8 cellular contexts compared by ENCODE assay signal in the genomic region with DNA sequence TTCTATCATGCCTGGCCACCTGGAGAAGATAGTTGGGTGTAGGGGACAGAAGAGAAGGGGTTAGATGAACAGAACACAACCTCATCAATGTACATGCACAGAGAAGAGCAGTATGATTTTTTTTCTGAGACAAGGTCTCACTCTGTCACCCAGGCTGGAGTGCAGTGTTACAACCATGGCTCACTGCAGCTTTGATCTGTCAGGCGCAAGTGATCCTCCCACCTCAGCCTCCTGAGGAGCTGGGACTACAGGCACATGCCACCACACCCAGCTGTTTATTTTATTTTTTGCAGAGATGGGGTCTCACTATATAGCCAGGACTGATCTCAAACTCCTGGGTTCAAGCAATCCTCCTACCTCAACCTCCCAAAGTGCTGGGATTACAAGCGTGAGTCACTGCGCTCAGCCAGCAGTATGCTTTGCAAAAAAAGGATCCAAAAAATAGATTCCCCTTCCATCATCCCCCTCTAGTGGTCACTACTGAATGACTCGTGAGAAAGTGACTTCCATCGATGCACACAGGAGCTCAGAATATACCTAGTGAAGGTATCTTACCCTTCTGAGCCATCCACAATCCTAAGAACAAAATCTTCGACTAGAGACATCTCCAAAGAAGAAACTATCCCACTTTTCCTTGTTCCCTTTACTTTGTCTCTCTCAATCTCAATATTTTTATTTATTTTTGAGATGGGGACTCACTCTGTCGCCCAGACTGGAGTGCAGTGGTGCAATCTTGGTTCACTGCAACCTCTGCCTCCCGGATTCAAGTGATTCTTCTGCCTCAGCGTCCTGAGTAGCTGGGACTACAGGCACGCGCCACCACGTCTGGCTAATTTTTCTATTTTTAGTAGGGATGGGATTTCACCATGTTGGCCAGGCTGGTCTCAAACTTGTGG. TPM values are rescaled to one million over a fixed set of nuclear protein-coding genes. Genes with fewer than 3 reads are reported as not detected.
DNase-seq lines count a peak whose midpoint lies in the region; ATAC-seq and TF ChIP-seq lines count a peak whose summit lies in the region.

No MANE protein-coding gene starts in this region.

- no peak overlapping the region for H3K23ac ChIP-seq in H9 (ENCODE audit: insufficient read length, low read depth, low read length)

- H3K27me3 ChIP-seq in H9 (ENCODE audit: insufficient read depth, low read length): no peaks in the 10 kb centered on the region

- CTCF ChIA-PET in activated CD4-positive, alpha-beta memory T cell treated with anti-CD3 and anti-CD28 coated beads, Interleukin-2, amount 10 ng/mL, durations not matched to agents 7 days and 5 days (lab: Charles Lee): interaction anchor here (0.6 to 3.3 kb wide), 26 partner anchors 8 to 320 kb away, joined by 3 to 20 read pairs (median 4); a partner anchor contains a TSS

- H3T11ph ChIP-seq in H9 (ENCODE audit: low read length): no peak overlapping the region

- H3K79me1 ChIP-seq in H9 (ENCODE audit: insufficient read depth, low read depth, low read length, poor library complexity, severe bottlenecking): no peaks in the 10 kb centered on the region

- no peak overlapping the region for H3K4me2 ChIP-seq in H9 (ENCODE audit: insufficient read depth, insufficient read length, low read length)

- no peak overlapping the region for H2BK5ac ChIP-seq in H9 (ENCODE audit: insufficient read length, low read length)

- no peak overlapping the region for H2BK20ac ChIP-seq in H9 (ENCODE audit: low read depth, low read length, poor library complexity, severe bottlenecking)

- POLR2A ChIA-PET in activated CD4-positive, alpha-beta memory T cell treated with anti-CD3 and anti-CD28 coated beads, Interleukin-2, amount 10 ng/mL, durations not matched to agents 7 days and 5 days (lab: Charles Lee): interaction anchor here (1.3 to 1.7 kb wide), 4 partner anchors 9 to 275 kb away, joined by 3 to 12 read pairs (median 4); a partner anchor contains a TSS

- H2AFZ ChIP-seq in H9 (ENCODE audit: low read length): no peak overlapping the region

- no CpG with 5 or more reads among the region's 12 CpGs for WGBS in H9 (ENCODE audit: extremely low coverage, insufficient read length, low lambda C conversion rate)

- H3K56ac ChIP-seq in H9 (ENCODE audit: insufficient read length, low read depth, low read length): no peak overlapping the region

- H3K4me1 ChIP-seq in H9 (ENCODE audit: insufficient read depth, low read length): no peaks in the 10 kb centered on the region

- no peak for ATAC-seq in GM19467 (IDR thresholded peaks at IDR 0.05; ENCODE audit: unreplicated experiment)

- peaks cover 20% of the 10 kb centered on the region for H3K27me3 Mint-ChIP-seq in H9 (ENCODE audit: low read depth)
- H3K27me3 Mint-ChIP-seq in activated CD4-positive, alpha-beta memory T cell treated with anti-CD3 and anti-CD28 coated beads, Interleukin-2, amount 10 ng/mL, durations not matched to agents 7 days and 5 days: peaks cover 21% of the 10 kb centered on the region

- H3K27ac Mint-ChIP-seq in H9: no peak overlapping the region; a peak in 1 of 7 replicates
- no peak overlapping the region for H3K27ac Mint-ChIP-seq in activated CD4-positive, alpha-beta memory T cell treated with anti-CD3 and anti-CD28 coated beads, Interleukin-2, amount 10 ng/mL, durations not matched to agents 7 days and 5 days

- H3K4me3 Mint-ChIP-seq in H9: no peak overlapping the region
- no peak overlapping the region for H3K4me3 Mint-ChIP-seq in activated CD4-positive, alpha-beta memory T cell treated with anti-CD3 and anti-CD28 coated beads, Interleukin-2, amount 10 ng/mL, durations not matched to agents 7 days and 5 days

- no peaks in the 10 kb centered on the region for H3K23me2 ChIP-seq in H9 (ENCODE audit: insufficient read length, low read depth, low read length, poor library complexity, severe bottlenecking)

- H3K9ac ChIP-seq in H9 (ENCODE audit: extremely low read depth, insufficient read length, low read length): no peak overlapping the region

- no peaks in the 10 kb centered on the region for H3K36me3 Mint-ChIP-seq in H9 (ENCODE audit: insufficient read depth in 1 of 3, low read depth in 3 of 3)
- no peaks in the 10 kb centered on the region for H3K36me3 Mint-ChIP-seq in activated CD4-positive, alpha-beta memory T cell treated with anti-CD3 and anti-CD28 coated beads, Interleukin-2, amount 10 ng/mL, durations not matched to agents 7 days and 5 days (ENCODE audit: low read depth)

- H2BK15ac ChIP-seq in H9 (ENCODE audit: low read depth, low read length): no peak overlapping the region

- H3K9me3 ChIP-seq in H9 (ENCODE audit: control insufficient read depth, low read depth, low read length): no peaks in the 10 kb centered on the region

- no peak overlapping the region for H2BK120ac ChIP-seq in H9 (ENCODE audit: low read depth, low read length, poor library complexity, severe bottlenecking)

- H4K5ac ChIP-seq in H9 (ENCODE audit: insufficient read length, low read depth, low read length): no peak overlapping the region

- peak; percentile 82 for TF ChIP-seq CTCF in H9 (conservative IDR thresholded peaks at IDR 0.05)

- no peak overlapping the region for H2AK5ac ChIP-seq in H9 (ENCODE audit: insufficient read length, low read length)

- no peaks in the 10 kb centered on the region for H3K9me3 Mint-ChIP-seq in H9
- no peaks in the 10 kb centered on the region for H3K9me3 Mint-ChIP-seq in activated CD4-positive, alpha-beta memory T cell treated with anti-CD3 and anti-CD28 coated beads, Interleukin-2, amount 10 ng/mL, durations not matched to agents 7 days and 5 days

- H3K18ac ChIP-seq in H9 (ENCODE audit: insufficient read length, low read depth, low read length): no peak overlapping the region

- H3K4ac ChIP-seq in H9 (ENCODE audit: low read depth, low read length): no peak overlapping the region

- H4K8ac ChIP-seq in H9 (replicated peaks; ENCODE audit: insufficient read length, low read depth, low read length): no peak overlapping the region

- no peaks in the 10 kb centered on the region for H4K20me1 ChIP-seq in H9 (ENCODE audit: control insufficient read depth, insufficient read depth, insufficient read length)

- H3K27ac ChIP-seq in H9 (ENCODE audit: insufficient read length, low read depth, low read length): no peak overlapping the region

- H4K91ac ChIP-seq in H9 (ENCODE audit: insufficient read length, low read depth, low read length): no peak overlapping the region

- H2BK12ac ChIP-seq in H9 (ENCODE audit: insufficient read length, low read depth, low read length): no peak overlapping the region

- DNase-seq in DMS53 treated with DMSO at 0.1 percent for 48 hours (lab: John Stamatoyannopoulos, UW; ENCODE audit: unreplicated experiment): peak; percentile 68
- DNase-seq in H9: peak; percentile 43
- DNase-seq in NCI-H226: peak; percentile 60
- peak; percentile 28 for DNase-seq in activated CD4-positive, alpha-beta memory T cell treated with anti-CD3 and anti-CD28 coated beads, Interleukin-2, amount 10 ng/mL, durations not matched to agents 7 days and 5 days
- DNase-seq in fibroblast of gingiva (ENCODE audit: low read depth): peak; percentile 57
- peak; percentile 59 for DNase-seq in non-pigmented ciliary epithelial cell (ENCODE audit: low read depth)
- DNase-seq in posterior vena cava (ENCODE audit: low spot score): no peak

- intact Hi-C loops in posterior vena cava (cut with DNase I): loop anchor here in 1 of 2 donors (2.0 kb wide), 1 partner anchor 13 kb away; no protein-coding TSS in a partner anchor

- no peaks in the 10 kb centered on the region for H3K79me2 ChIP-seq in H9 (ENCODE audit: insufficient read depth, low read length)

- peaks cover 0 to 3% of the 10 kb centered on the region in 2 experiments; a peak in 1 of 4 replicates for H3K4me1 Mint-ChIP-seq in H9
- H3K4me1 Mint-ChIP-seq in activated CD4-positive, alpha-beta memory T cell treated with anti-CD3 and anti-CD28 coated beads, Interleukin-2, amount 10 ng/mL, durations not matched to agents 7 days and 5 days: peaks cover 2% of the 10 kb centered on the region

- no peak overlapping the region for H3K14ac ChIP-seq in H9 (ENCODE audit: insufficient read depth, low read length)

RNA-seq across cellular contexts. Expression of a gene that starts 21.0 kb away (rescaled TPM):
- total RNA-seq in H9 (2021) (1.1 and 1.3 TPM in 2 replicates), posterior vena cava (1 to 10 TPM; 2.9 to 3.5 TPM)
- total RNA-seq in activated CD4-positive, alpha-beta memory T cell treated with anti-CD3 and anti-CD28 coated beads, Interleukin-2, amount 10 ng/mL, durations not matched to agents 7 days and 5 days: 1 to 10 TPM; 2.7 to 3.0 TPM

RNA-seq across cellular contexts. Expression of a gene that starts 22.1 kb away (rescaled TPM):
- total RNA-seq in H9 (2021) (68.0 and 69.0 TPM in 2 replicates), posterior vena cava (10 to 100 TPM; 19.8 to 21.8 TPM)
- total RNA-seq in activated CD4-positive, alpha-beta memory T cell treated with anti-CD3 and anti-CD28 coated beads, Interleukin-2, amount 10 ng/mL, durations not matched to agents 7 days and 5 days: 10 to 100 TPM; 36.7 to 40.1 TPM

RNA-seq across cellular contexts. Expression of a gene that starts 28.8 kb away (rescaled TPM):
- total RNA-seq in H9 (2021) (37.4 and 40.2 TPM in 2 replicates), posterior vena cava (10 to 100 TPM; 16.7 to 23.9 TPM)
- total RNA-seq in activated CD4-positive, alpha-beta memory T cell treated with anti-CD3 and anti-CD28 coated beads, Interleukin-2, amount 10 ng/mL, durations not matched to agents 7 days and 5 days: 100 to 1,000 TPM; 100 to 101 TPM

RNA-seq across cellular contexts. Expression of a gene that starts 34.2 kb away (rescaled TPM):
- total RNA-seq in H9 (2021): 3.2 and 3.3 TPM in 2 replicates
- 1 to 10 TPM; 1.3 to 1.5 TPM for total RNA-seq in activated CD4-positive, alpha-beta memory T cell treated with anti-CD3 and anti-CD28 coated beads, Interleukin-2, amount 10 ng/mL, durations not matched to agents 7 days and 5 days
- 10 to 100 TPM in 1 of 2 donors, 1 to 10 TPM in 1; 5.9 to 15.3 TPM for total RNA-seq in posterior vena cava

RNA-seq across cellular contexts. Expression of a gene that starts 49.6 kb away (rescaled TPM):
- 43.5 and 50.1 TPM in 2 replicates for total RNA-seq in H9 (2021)
- total RNA-seq in activated CD4-positive, alpha-beta memory T cell treated with anti-CD3 and anti-CD28 coated beads, Interleukin-2, amount 10 ng/mL, durations not matched to agents 7 days and 5 days: 10 to 100 TPM; 39.8 to 40.6 TPM
- 10 to 100 TPM; 17.7 to 32.5 TPM for total RNA-seq in posterior vena cava
